In genomic region chr19:55383789-55384575, GRCh38 we compare ENCODE assay signal across 8 cellular contexts. TPM values are rescaled to one million over a fixed set of nuclear protein-coding genes. Genes with fewer than 3 reads are reported as not detected.
DNase-seq lines count a peak whose midpoint lies in the region; ATAC-seq and TF ChIP-seq lines count a peak whose summit lies in the region.

TMEM238 (minus strand) TSS chr19:55384292; CDS start chr19:55384259, 33 bp downstream.

- no peaks in the 10 kb centered on the region for H3K9me3 ChIP-seq in Peyer's patch
- no peaks in the 10 kb centered on the region for H3K9me3 ChIP-seq in osteoblast (ENCODE audit: low read depth, low read length)

- TF ChIP-seq CTCF in Peyer's patch (IDR thresholded peaks at IDR 0.05) = peak in 3 of 6 experiments; percentile 44 to 67 (median 51)
- TF ChIP-seq CTCF in osteoblast (IDR thresholded peaks at IDR 0.05; ENCODE audit: extremely low read depth, low read depth, low read length) = no peak

- H3K36me3 Mint-ChIP-seq in activated naive CD8-positive, alpha-beta T cell treated with anti-CD3 and anti-CD28 coated beads, Interleukin-2, amount 10 ng/mL, durations not matched to agents 7 days and 5 days = peaks cover 49% of the 10 kb centered on the region

- H3K27me3 Mint-ChIP-seq in activated naive CD8-positive, alpha-beta T cell treated with anti-CD3 and anti-CD28 coated beads, Interleukin-2, amount 10 ng/mL, durations not matched to agents 7 days and 5 days = no peaks in the 10 kb centered on the region

- H3K9me3 Mint-ChIP-seq in activated naive CD8-positive, alpha-beta T cell treated with anti-CD3 and anti-CD28 coated beads, Interleukin-2, amount 10 ng/mL, durations not matched to agents 7 days and 5 days = peaks cover 2% of the 10 kb centered on the region

- peaks cover 32% of the 10 kb centered on the region for H4K20me1 ChIP-seq in osteoblast (ENCODE audit: insufficient read depth, low read length)

- POLR2A ChIA-PET in activated naive CD8-positive, alpha-beta T cell treated with anti-CD3 and anti-CD28 coated beads, Interleukin-2, amount 10 ng/mL, durations not matched to agents 7 days and 5 days (lab: Charles Lee) = interaction anchor here (0.6 to 3.2 kb wide), 30 partner anchors 9 to 270 kb away, joined by 3 to 62 read pairs (median 4); partner anchors contain the start of genes FIZ1, HSPBP1, IL11 and ISOC2

- H3K4me3 ChIP-seq in Peyer's patch (peak within 1 kb of the TSS; percentile 66 to 86 (median 81)), osteoblast (ENCODE audit: insufficient read depth, low read length) (peak within 1 kb of the TSS; percentile 95)

- H3K4me2 ChIP-seq in osteoblast (ENCODE audit: insufficient read depth, low read length) = peak within 1 kb of the TSS; percentile 97

- peak; percentile 56 to 60 for TF ChIP-seq POLR2A in Peyer's patch (IDR thresholded peaks at IDR 0.05)

- H3K4me1 Mint-ChIP-seq in activated naive CD8-positive, alpha-beta T cell treated with anti-CD3 and anti-CD28 coated beads, Interleukin-2, amount 10 ng/mL, durations not matched to agents 7 days and 5 days = peaks cover 46% of the 10 kb centered on the region

- intact Hi-C loops in head of caudate nucleus (cut with DNase I) = loop anchor here (5.0 kb wide), 2 partner anchors 42 to 82 kb away; no protein-coding TSS in a partner anchor

- H3K79me2 ChIP-seq in osteoblast (ENCODE audit: insufficient read depth, low read length) = peaks cover 33% of the 10 kb centered on the region

- peak within 1 kb of the TSS; percentile 85 to 96 (median 91) for H3K27ac ChIP-seq in Peyer's patch
- peak within 1 kb of the TSS; percentile 88 for H3K27ac ChIP-seq in osteoblast (ENCODE audit: low read depth, low read length)

- H3K4me3 Mint-ChIP-seq in activated naive CD8-positive, alpha-beta T cell treated with anti-CD3 and anti-CD28 coated beads, Interleukin-2, amount 10 ng/mL, durations not matched to agents 7 days and 5 days = peak within 1 kb of the TSS; percentile 100

- H3K27ac Mint-ChIP-seq in activated naive CD8-positive, alpha-beta T cell treated with anti-CD3 and anti-CD28 coated beads, Interleukin-2, amount 10 ng/mL, durations not matched to agents 7 days and 5 days = peak within 1 kb of the TSS; percentile 99

- H3K27me3 ChIP-seq in Peyer's patch (no peaks in the 10 kb centered on the region), osteoblast (ENCODE audit: insufficient read depth, low read length) (no peaks in the 10 kb centered on the region)

- peak within 1 kb of the TSS; percentile 78 for H2AFZ ChIP-seq in osteoblast (ENCODE audit: low read length)

- peaks cover 0 to 23% (median 0%) of the 10 kb centered on the region in 3 donors for H3K36me3 ChIP-seq in Peyer's patch
- H3K36me3 ChIP-seq in osteoblast (ENCODE audit: insufficient read depth, low read length) = peaks cover 23% of the 10 kb centered on the region

- peak; percentile 79 for DNase-seq in COR-L47 (lab: John Stamatoyannopoulos, UW)
- DNase-seq in Peyer's patch = peak; percentile 47 to 89 (median 81)
- DNase-seq in activated naive CD8-positive, alpha-beta T cell treated with anti-CD3 and anti-CD28 coated beads, Interleukin-2, amount 10 ng/mL, durations not matched to agents 7 days and 5 days = peak; percentile 76
- peak in 41 of 42 donors; percentile 27 to 73 (median 52) for DNase-seq in head of caudate nucleus
- DNase-seq in osteoblast (ENCODE audit: insufficient read length, low spot score, missing footprints) = peak; percentile 98
- DNase-seq in NCI-H1048 (lab: John Stamatoyannopoulos, UW) = no peak

- ATAC-seq in HG03280 (IDR thresholded peaks at IDR 0.05; ENCODE audit: unreplicated experiment) (peak; percentile 25), GM21367 (IDR thresholded peaks at IDR 0.05; ENCODE audit: unreplicated experiment) (no peak)
- ATAC-seq in activated naive CD8-positive, alpha-beta T cell treated with anti-CD3 and anti-CD28 coated beads, Interleukin-2, amount 10 ng/mL, durations not matched to agents 7 days and 5 days (ENCODE audit: low read depth) = peak; percentile 4

- peaks cover 8 to 46% (median 29%) of the 10 kb centered on the region in 4 donors for H3K4me1 ChIP-seq in Peyer's patch
- H3K4me1 ChIP-seq in osteoblast (ENCODE audit: insufficient read depth, low read length) = peaks cover 35% of the 10 kb centered on the region

RNA-seq across cellular contexts. Expression of gene TMEM238, which starts in this region (rescaled TPM):
- total RNA-seq in Peyer's patch (10 to 100 TPM; 19.8 to 75.8 (median 61.6) TPM), osteoblast (0.29 TPM in 1 of 2 replicates, not detected in the other)
- total RNA-seq in activated naive CD8-positive, alpha-beta T cell treated with anti-CD3 and anti-CD28 coated beads, Interleukin-2, amount 10 ng/mL, durations not matched to agents 7 days and 5 days = 10 to 100 TPM; 17.0 to 19.8 TPM

Comparison
In these comparisons a context has a peak if more than half of its experiments do, and no peak if none do; other contexts are left out.
1. RNA of gene TMEM238 (total RNA-seq): 19.8 to 75.8 TPM in Peyer's patch and 17.0 to 19.8 TPM in activated naive CD8-positive, alpha-beta T cell treated with anti-CD3 and anti-CD28 coated beads, Interleukin-2, amount 10 ng/mL, durations not matched to agents 7 days and 5 days; 0.29 TPM in osteoblast; every median in the first group is over 10 times any median in the second.
2. Peak in DNase-seq, H3K4me3 ChIP-seq, H3K27ac ChIP-seq and H3K4me2 ChIP-seq in osteoblast; RNA of the gene not detected or under 1 TPM.